In genomic region chr5:172052454-172053236, GRCh38 we compare ENCODE assay signal across 12 cellular contexts. TPM values are rescaled to one million over a fixed set of nuclear protein-coding genes. Genes with fewer than 3 reads are reported as not detected.
DNase-seq lines count a peak whose midpoint lies in the region; ATAC-seq and TF ChIP-seq lines count a peak whose summit lies in the region.
"Had no signal": no experiment of that assay in that cellular context is flagged by ENCODE, and none has a peak within 500 bp of the region (broad histone marks: within the 10 kb centered on the region; RNA-seq: fewer than 3 reads in every experiment).

No MANE protein-coding gene starts in this region.

- peak in 1 of 6 experiments; percentile 17 for TF ChIP-seq CTCF in adrenal gland (IDR thresholded peaks at IDR 0.05)
- no peak for TF ChIP-seq CTCF in glutamatergic neuron (IDR thresholded peaks at IDR 0.05; ENCODE audit: partially characterized antibody, unreplicated experiment)

- peak overlapping the region in 1 of 5 donors; percentile 15 for H3K27ac ChIP-seq in adrenal gland

- peaks cover 0 to 4% of the 10 kb centered on the region in 2 donors for H3K4me1 ChIP-seq in adrenal gland (replicated peaks in 1 of 2)

- peaks cover 0 to 29% of the 10 kb centered on the region in 2 donors for H3K36me3 ChIP-seq in adrenal gland (replicated peaks in 1 of 2)

- no peaks in the 10 kb centered on the region for H3K9me3 Mint-ChIP-seq in glutamatergic neuron (ENCODE audit: unreplicated experiment)
- H3K9me3 Mint-ChIP-seq: activated T-cell treated with anti-CD3 and anti-CD28 coated beads, Interleukin-2, amount 50 U/mL, for 4 hours had no signal

- no peak overlapping the region for H3K4me3 ChIP-seq in adrenal gland

- intact Hi-C loops in adrenal gland (cut with DNase I) (no loop called here), left cardiac atrium (cut with DNase I) (loop anchor here in 1 of 2 donors (5.0 kb wide), 1 partner anchor 40 kb away; no protein-coding TSS in a partner anchor), sciatic nerve (cut with DNase I) (loop anchor here (10.0 kb wide), 1 partner anchor 138 kb away; no protein-coding TSS in a partner anchor)

- no peak overlapping the region for H3K27ac Mint-ChIP-seq in glutamatergic neuron (ENCODE audit: unreplicated experiment)

- peaks cover 5% of the 10 kb centered on the region for H3K36me3 Mint-ChIP-seq in glutamatergic neuron (ENCODE audit: unreplicated experiment)

- peak; percentile 95 to 97 for ATAC-seq in left cardiac atrium
- ATAC-seq in sciatic nerve = peak; percentile 40
- no peak for ATAC-seq in HG02678 (IDR thresholded peaks at IDR 0.05; ENCODE audit: unreplicated experiment)
- ATAC-seq: activated T-cell treated with anti-CD3 and anti-CD28 coated beads, Interleukin-2, amount 50 U/mL, for 4 hours had no signal

- H3K27me3 ChIP-seq in adrenal gland = no peaks in the 10 kb centered on the region

- no peak for TF ChIP-seq POLR2A in adrenal gland (IDR thresholded peaks at IDR 0.05)

- no peak overlapping the region for H3K4me3 Mint-ChIP-seq in glutamatergic neuron (ENCODE audit: unreplicated experiment)
- H3K4me3 Mint-ChIP-seq: activated T-cell treated with anti-CD3 and anti-CD28 coated beads, Interleukin-2, amount 50 U/mL, for 4 hours had no signal

- DNase-seq in EL (peak; percentile 54), adrenal gland (peak in 6 of 7 donors; percentile 47 to 69 (median 56)), left cardiac atrium (peak; percentile 82), sciatic nerve (ENCODE audit: low spot score) (no peak), NCI-H1105 treated with DMSO at 0.1 percent for 48 hours (lab: John Stamatoyannopoulos, UW) (no peak), iPS-NIHi11 (ENCODE audit: low spot score) (no peak), glutamatergic neuron (no peak)
- DNase-seq: activated T-cell treated with anti-CD3 and anti-CD28 coated beads, Interleukin-2, amount 50 U/mL, for 4 hours; midbrain; NCI-H187; SW 1271 had no signal

- 83 to 89% (median 85%) methylated on average over 16 to 19 of the region's 19 CpGs for WGBS in adrenal gland, 4 donors

- peaks cover 18% of the 10 kb centered on the region for H3K27me3 Mint-ChIP-seq in glutamatergic neuron (ENCODE audit: unreplicated experiment)

- peaks cover 9% of the 10 kb centered on the region for H3K4me1 Mint-ChIP-seq in glutamatergic neuron (ENCODE audit: low read depth, unreplicated experiment)

- no peaks in the 10 kb centered on the region for H3K9me3 ChIP-seq in adrenal gland (replicated peaks in 1 of 3)

RNA-seq across cellular contexts. Expression of gene FBXW11, which starts 46.2 kb away (rescaled TPM):
- total RNA-seq in adrenal gland (10 to 100 TPM; 41.7 to 89.0 (median 71.6) TPM), left cardiac atrium (10 to 100 TPM; 50.3 to 55.4 TPM), sciatic nerve (67.7 TPM), glutamatergic neuron (ENCODE audit: unreplicated experiment) (110 TPM)
- 10 to 100 TPM in 2 of 3 donors, 1 to 10 TPM in 1; 6.8 to 51.6 (median 11.1) TPM for polyA plus RNA-seq in adrenal gland

Comparison
In these comparisons a context has a peak if more than half of its experiments do, and no peak if none do; other contexts are left out.
1. DNase-seq: peak in EL (single experiment), adrenal gland (6 of 7) and left cardiac atrium (single experiment); none in sciatic nerve (single experiment), NCI-H1105 treated with DMSO at 0.1 percent for 48 hours (single experiment), iPS-NIHi11 (single experiment) and glutamatergic neuron (single experiment).